ENCODE assay signal across 1 cellular context in genomic region chr2:102142829-102143449, GRCh38.
TF ChIP-seq lines count a peak whose summit lies in the region.

No MANE protein-coding gene starts in this region.

TF ChIP-seq in HepG2, 621 proteins besides CTCF, POLR2A, EP300 and RAD21 (continued from another document and continues in another):
- TF ChIP-seq NR2C2 (CRISPR knock-in tag; IDR thresholded peaks at IDR 0.05; ENCODE audit: borderline replicate concordance) (peak; percentile 4; the same call in 1 of the 2 replicates), ONECUT2 (CRISPR knock-in tag; IDR thresholded peaks at IDR 0.05) (no peak), ZNF235 (CRISPR knock-in tag; IDR thresholded peaks at IDR 0.05; ENCODE audit: borderline replicate concordance) (0 out of 2 replicates have a peak, but pooled peaks have one; percentile 14), ZNF839 (CRISPR knock-in tag; IDR thresholded peaks at IDR 0.05; ENCODE audit: borderline replicate concordance) (no peak), TFDP1 (CRISPR knock-in tag; IDR thresholded peaks at IDR 0.05; ENCODE audit: borderline replicate concordance) (no peak), PHF8 (CRISPR knock-in tag; IDR thresholded peaks at IDR 0.05) (peak; percentile 72), MBNL3 (CRISPR knock-in tag; conservative IDR thresholded peaks at IDR 0.05) (no peak), ZNF749 (CRISPR knock-in tag; IDR thresholded peaks at IDR 0.05; ENCODE audit: borderline replicate concordance) (no peak), ATF6 (CRISPR knock-in tag; conservative IDR thresholded peaks at IDR 0.05) (no peak), HNRNPUL1 (IDR thresholded peaks at IDR 0.05; ENCODE audit: low read depth, low read length) (no peak), ZNF17 (CRISPR knock-in tag; IDR thresholded peaks at IDR 0.05) (no peak), NR2F6 (IDR thresholded peaks at IDR 0.05) (no peak), NR2F6 (CRISPR knock-in tag; IDR thresholded peaks at IDR 0.05) (no peak), KDM5A (IDR thresholded peaks at IDR 0.05; ENCODE audit: borderline replicate concordance, low read length) (no peak), ZBTB14 (CRISPR knock-in tag; IDR thresholded peaks at IDR 0.05) (peak; percentile 77), SYNCRIP (IDR thresholded peaks at IDR 0.05; ENCODE audit: insufficient read depth, low read depth, low read length) (no peak), REXO4 (CRISPR knock-in tag; IDR thresholded peaks at IDR 0.05; ENCODE audit: borderline replicate concordance) (no peak), ZNF335 (CRISPR knock-in tag; IDR thresholded peaks at IDR 0.05) (no peak), SNAPC2 (CRISPR knock-in tag; IDR thresholded peaks at IDR 0.05) (no peak), ZMYM3 (CRISPR knock-in tag; IDR thresholded peaks at IDR 0.05) (peak; percentile 43; the same call in 1 of the 2 replicates), KLF9 (CRISPR knock-in tag; IDR thresholded peaks at IDR 0.05; ENCODE audit: low read depth) (no peak), NAIF1 (CRISPR knock-in tag; IDR thresholded peaks at IDR 0.05; ENCODE audit: borderline replicate concordance) (no peak), HES4 (CRISPR knock-in tag; IDR thresholded peaks at IDR 0.05; ENCODE audit: borderline replicate concordance) (0 out of 2 replicates have a peak, but pooled peaks have one; percentile 76), RORA (CRISPR knock-in tag; IDR thresholded peaks at IDR 0.05) (no peak), ZNF343 (CRISPR knock-in tag; IDR thresholded peaks at IDR 0.05) (peak; percentile 5; the same call in 1 of the 2 replicates), DR1 (CRISPR knock-in tag; IDR thresholded peaks at IDR 0.05) (no peak), GATA4 (IDR thresholded peaks at IDR 0.05; ENCODE audit: borderline replicate concordance, low read depth) (no peak), BCLAF1 (IDR thresholded peaks at IDR 0.05) (no peak), IRF2 (CRISPR knock-in tag; IDR thresholded peaks at IDR 0.05) (no peak), ZNF780A (CRISPR knock-in tag; IDR thresholded peaks at IDR 0.05) (no peak), E2F1 (CRISPR knock-in tag; IDR thresholded peaks at IDR 0.05) (no peak), GATAD1 (CRISPR knock-in tag; IDR thresholded peaks at IDR 0.05) (0 out of 2 replicates have a peak, but pooled peaks have one; percentile 14), ZSCAN21 (CRISPR knock-in tag; IDR thresholded peaks at IDR 0.05; ENCODE audit: borderline replicate concordance) (peak; percentile 15; the same call in 1 of the 2 replicates), ZNF577 (CRISPR knock-in tag; IDR thresholded peaks at IDR 0.05; ENCODE audit: borderline replicate concordance, low read depth) (no peak), ZNF687 (CRISPR knock-in tag; IDR thresholded peaks at IDR 0.05) (peak; percentile 73), MIER3 (CRISPR knock-in tag; IDR thresholded peaks at IDR 0.05; ENCODE audit: borderline replicate concordance) (no peak)
- TF ChIP-seq, protein P1, sequence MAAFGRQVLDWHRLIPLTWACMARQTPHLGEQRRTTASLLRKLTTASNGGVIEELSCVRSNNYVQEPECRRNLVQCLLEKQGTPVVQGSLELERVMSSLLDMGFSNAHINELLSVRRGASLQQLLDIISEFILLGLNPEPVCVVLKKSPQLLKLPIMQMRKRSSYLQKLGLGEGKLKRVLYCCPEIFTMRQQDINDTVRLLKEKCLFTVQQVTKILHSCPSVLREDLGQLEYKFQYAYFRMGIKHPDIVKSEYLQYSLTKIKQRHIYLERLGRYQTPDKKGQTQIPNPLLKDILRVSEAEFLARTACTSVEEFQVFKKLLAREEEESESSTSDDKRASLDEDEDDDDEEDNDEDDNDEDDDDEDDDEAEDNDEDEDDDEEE (CRISPR knock-in tag; IDR thresholded peaks at IDR 0.05) = peak; percentile 91; the same call in 1 of the 2 replicates
- TF ChIP-seq, protein P2, sequence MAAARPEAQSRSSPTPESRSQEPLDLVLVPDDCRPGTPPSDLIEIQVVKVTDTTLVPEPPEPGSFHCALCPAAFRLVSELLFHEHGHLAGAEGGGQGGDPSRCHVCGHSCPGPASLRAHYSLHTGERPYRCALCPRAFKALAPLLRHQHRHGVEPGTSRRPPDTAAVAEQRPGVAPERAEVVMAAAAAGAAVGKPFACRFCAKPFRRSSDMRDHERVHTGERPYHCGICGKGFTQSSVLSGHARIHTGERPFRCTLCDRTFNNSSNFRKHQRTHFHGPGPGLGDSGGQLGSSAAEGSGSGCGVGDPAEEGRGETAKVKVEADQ (CRISPR knock-in tag; IDR thresholded peaks at IDR 0.05; ENCODE audit: borderline replicate concordance) = no peak
- TF ChIP-seq, protein P3, sequence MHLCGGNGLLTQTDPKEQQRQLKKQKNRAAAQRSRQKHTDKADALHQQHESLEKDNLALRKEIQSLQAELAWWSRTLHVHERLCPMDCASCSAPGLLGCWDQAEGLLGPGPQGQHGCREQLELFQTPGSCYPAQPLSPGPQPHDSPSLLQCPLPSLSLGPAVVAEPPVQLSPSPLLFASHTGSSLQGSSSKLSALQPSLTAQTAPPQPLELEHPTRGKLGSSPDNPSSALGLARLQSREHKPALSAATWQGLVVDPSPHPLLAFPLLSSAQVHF (CRISPR knock-in tag; IDR thresholded peaks at IDR 0.05) = no peak
- TF ChIP-seq, protein P4, sequence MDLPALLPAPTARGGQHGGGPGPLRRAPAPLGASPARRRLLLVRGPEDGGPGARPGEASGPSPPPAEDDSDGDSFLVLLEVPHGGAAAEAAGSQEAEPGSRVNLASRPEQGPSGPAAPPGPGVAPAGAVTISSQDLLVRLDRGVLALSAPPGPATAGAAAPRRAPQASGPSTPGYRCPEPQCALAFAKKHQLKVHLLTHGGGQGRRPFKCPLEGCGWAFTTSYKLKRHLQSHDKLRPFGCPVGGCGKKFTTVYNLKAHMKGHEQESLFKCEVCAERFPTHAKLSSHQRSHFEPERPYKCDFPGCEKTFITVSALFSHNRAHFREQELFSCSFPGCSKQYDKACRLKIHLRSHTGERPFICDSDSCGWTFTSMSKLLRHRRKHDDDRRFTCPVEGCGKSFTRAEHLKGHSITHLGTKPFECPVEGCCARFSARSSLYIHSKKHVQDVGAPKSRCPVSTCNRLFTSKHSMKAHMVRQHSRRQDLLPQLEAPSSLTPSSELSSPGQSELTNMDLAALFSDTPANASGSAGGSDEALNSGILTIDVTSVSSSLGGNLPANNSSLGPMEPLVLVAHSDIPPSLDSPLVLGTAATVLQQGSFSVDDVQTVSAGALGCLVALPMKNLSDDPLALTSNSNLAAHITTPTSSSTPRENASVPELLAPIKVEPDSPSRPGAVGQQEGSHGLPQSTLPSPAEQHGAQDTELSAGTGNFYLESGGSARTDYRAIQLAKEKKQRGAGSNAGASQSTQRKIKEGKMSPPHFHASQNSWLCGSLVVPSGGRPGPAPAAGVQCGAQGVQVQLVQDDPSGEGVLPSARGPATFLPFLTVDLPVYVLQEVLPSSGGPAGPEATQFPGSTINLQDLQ (CRISPR knock-in tag; IDR thresholded peaks at IDR 0.05) = no peak
- TF ChIP-seq, protein P5, sequence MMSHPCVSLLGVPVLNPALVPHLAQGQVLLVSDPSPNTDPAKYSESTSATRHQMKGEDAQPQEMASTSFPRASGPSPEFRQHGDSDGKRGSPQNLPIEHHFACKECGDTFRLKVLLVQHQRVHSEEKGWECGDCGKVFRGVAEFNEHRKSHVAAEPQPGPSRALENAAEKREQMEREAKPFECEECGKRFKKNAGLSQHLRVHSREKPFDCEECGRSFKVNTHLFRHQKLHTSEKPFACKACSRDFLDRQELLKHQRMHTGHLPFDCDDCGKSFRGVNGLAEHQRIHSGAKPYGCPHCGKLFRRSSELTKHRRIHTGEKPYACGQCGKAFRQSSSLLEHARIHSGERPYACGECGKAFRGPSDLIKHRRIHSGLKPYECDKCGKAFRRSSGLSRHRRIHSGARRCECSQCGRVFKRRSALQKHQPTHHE (CRISPR knock-in tag; IDR thresholded peaks at IDR 0.05; ENCODE audit: borderline replicate concordance) = no peak
